8 cellular contexts compared by ENCODE assay signal in the genomic region with DNA sequence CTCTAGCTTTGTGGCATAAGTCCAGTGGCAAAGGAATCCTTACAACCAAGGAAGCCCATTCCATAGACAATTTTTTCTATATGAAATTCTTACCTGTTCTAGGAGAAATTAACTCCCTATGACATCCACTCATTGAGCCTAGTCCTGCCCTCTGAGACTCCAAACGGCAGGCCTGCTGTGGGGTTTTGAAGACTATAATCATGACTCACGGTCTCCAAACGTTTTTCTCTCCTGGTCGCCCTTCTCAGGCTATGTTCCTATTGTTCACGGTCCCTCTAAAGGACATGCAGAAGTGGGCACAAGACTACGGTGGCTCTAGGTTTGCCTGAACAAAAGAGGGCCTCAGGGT. TPM values are rescaled to one million over a fixed set of nuclear protein-coding genes. Genes with fewer than 3 reads are reported as not detected.
A peak's percentile ranks its signal among the peaks of the same experiment; 100 is the strongest.
DNase-seq lines count a peak whose midpoint lies in the region; ATAC-seq and TF ChIP-seq lines count a peak whose summit lies in the region.

No MANE protein-coding gene starts in this region.

- TF ChIP-seq CTCF in right atrium auricular region (IDR thresholded peaks at IDR 0.05) = no peak
- TF ChIP-seq CTCF in astrocyte of the cerebellum (IDR thresholded peaks at IDR 0.05; ENCODE audit: low read depth, low read length, missing control alignments) = no peak
- TF ChIP-seq CTCF in lower lobe of right lung (IDR thresholded peaks at IDR 0.05) = no peak

- intact Hi-C loops in Right ventricle myocardium inferior (cut with DNase I) = loop anchor here (2.0 to 10.0 kb wide), 3 partner anchors 17 to 611 kb away; a partner anchor contains a TSS
- intact Hi-C loops in lower lobe of right lung (cut with DNase I) = no loop called here

- in situ Hi-C loops in astrocyte of the cerebellum (cut with HindIII; ENCODE audit: low sequenced_read_pairs) = no loop called here

- H3K27ac ChIP-seq in right atrium auricular region = peak overlapping the region; percentile 75
- H3K27ac ChIP-seq in lower lobe of right lung = peak overlapping the region; percentile 89

- no peak for ATAC-seq in Right ventricle myocardium inferior
- ATAC-seq in lower lobe of right lung = no peak

- H3K27me3 ChIP-seq in right atrium auricular region = no peaks in the 10 kb centered on the region
- H3K27me3 ChIP-seq in lower lobe of right lung (ENCODE audit: low read depth) = peaks cover 5% of the 10 kb centered on the region

- no peak for DNase-seq in right atrium auricular region (ENCODE audit: low spot score)
- no peak for DNase-seq in Right ventricle myocardium inferior (ENCODE audit: missing footprints)
- no peak for DNase-seq in astrocyte of the cerebellum (ENCODE audit: low read depth)
- no peak for DNase-seq in lower lobe of right lung
- DNase-seq in NK-92 treated with Interleukin-12 subunit alpha and Interleukin-12 subunit beta, amount 100 ng/mL, for 24 hours (lab: John Stamatoyannopoulos, UW) = no peak
- no peak for DNase-seq in glomerular visceral epithelial cell (ENCODE audit: extremely low spot score)
- no peak for DNase-seq in NCI-H1092 treated with DMSO at 0.1 percent for 48 hours (lab: John Stamatoyannopoulos, UW)
- DNase-seq in NCI-H146 treated with DMSO at 0.1 percent for 48 hours (lab: John Stamatoyannopoulos, UW; ENCODE audit: unreplicated experiment) = no peak

- H3K4me3 ChIP-seq in right atrium auricular region (peak overlapping the region; percentile 79 to 90), astrocyte of the cerebellum (ENCODE audit: low read depth, low read length) (peak overlapping the region; percentile 91), lower lobe of right lung (peak overlapping the region; percentile 95)

- peaks cover 0 to 15% of the 10 kb centered on the region in 2 donors for H3K4me1 ChIP-seq in right atrium auricular region
- peaks cover 20% of the 10 kb centered on the region for H3K4me1 ChIP-seq in lower lobe of right lung

- H3K36me3 ChIP-seq in right atrium auricular region (peaks cover 39% of the 10 kb centered on the region), lower lobe of right lung (peaks cover 43% of the 10 kb centered on the region)

- H3K9me3 ChIP-seq in right atrium auricular region (no peaks in the 10 kb centered on the region), lower lobe of right lung (no peaks in the 10 kb centered on the region)

RNA-seq across cellular contexts. Expression of a gene that starts 0.6 kb away (rescaled TPM):
- 10 to 100 TPM; 14.1 to 16.9 TPM for total RNA-seq in right atrium auricular region
- 17.0 TPM for total RNA-seq in Right ventricle myocardium inferior
- 34.6 TPM for total RNA-seq in lower lobe of right lung

RNA-seq across cellular contexts. Expression of a gene that starts 16.3 kb away (rescaled TPM):
- total RNA-seq in right atrium auricular region (10 to 100 TPM; 14.1 to 18.2 TPM), Right ventricle myocardium inferior (22.3 TPM), lower lobe of right lung (24.1 TPM)

RNA-seq across cellular contexts. Expression of a gene that starts 30.7 kb away (rescaled TPM):
- total RNA-seq in right atrium auricular region (1 to 10 TPM; 2.5 to 3.9 TPM), Right ventricle myocardium inferior (3.2 TPM), lower lobe of right lung (8.8 TPM)
